ENCODE assay signal across 9 cellular contexts in the genomic region with DNA sequence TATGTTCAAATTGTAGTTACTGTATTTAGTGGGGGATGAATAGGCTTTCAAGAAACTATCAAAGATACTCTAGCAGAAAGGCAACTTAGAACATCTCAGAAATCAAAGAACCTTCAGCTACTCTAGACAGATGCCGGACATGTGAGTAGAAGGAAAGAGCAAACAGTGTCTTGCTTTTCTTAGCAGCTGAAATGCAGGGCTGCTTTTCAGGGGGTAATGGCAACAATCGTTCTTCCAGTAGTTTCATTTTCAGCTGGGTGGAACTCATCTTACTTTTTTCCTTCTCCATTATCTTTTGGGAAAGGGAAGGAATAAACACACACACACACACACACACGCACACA.
A peak's percentile ranks its signal among the peaks of the same experiment; 100 is the strongest.
DNase-seq lines count a peak whose midpoint lies in the region; ATAC-seq and TF ChIP-seq lines count a peak whose summit lies in the region.
"Had no signal": no experiment of that assay in that cellular context is flagged by ENCODE, and none has a peak within 500 bp of the region (broad histone marks: within the 10 kb centered on the region; RNA-seq: fewer than 3 reads in every experiment).

No MANE protein-coding gene starts in this region.

- CTCF ChIA-PET in activated B cell treated with CpG ODN at 0.5 μM for 24 hours (lab: Charles Lee) = no interaction called here

- H3K4me1 Mint-ChIP-seq in activated T-cell treated with anti-CD3 and anti-CD28 coated beads, Interleukin-2, amount 50 U/mL, for 72 hours (ENCODE audit: low read depth) = peaks cover 45% of the 10 kb centered on the region
- H3K4me1 Mint-ChIP-seq in activated B cell treated with CpG ODN at 0.5 μM for 24 hours = peaks cover 17% of the 10 kb centered on the region

- intact Hi-C loops in activated B cell treated with CpG ODN at 0.5 μM for 24 hours (cut with micrococcal nuclease) (no loop called here), testis (cut with DNase I; ENCODE audit: low total_unique reads) (no loop called here)

- 0 to 16% methylated on average over 3 of the region's 3 CpGs for WGBS in gastroesophageal sphincter (ENCODE audit: low coverage in 1 of 2), 2 donors
- WGBS in testis, 2 donors = 19 to 32% methylated on average over 3 of the region's 3 CpGs

- POLR2A ChIA-PET in activated B cell treated with CpG ODN at 0.5 μM for 24 hours (lab: Charles Lee) = interaction anchor here (0.6 to 1.5 kb wide), 5 partner anchors 15 to 1049 kb away, joined by 3 to 4 read pairs (median 3); no protein-coding TSS in a partner anchor

- H3K36me3 Mint-ChIP-seq in activated T-cell treated with anti-CD3 and anti-CD28 coated beads, Interleukin-2, amount 50 U/mL, for 72 hours (ENCODE audit: insufficient read depth in 2 of 2) = no peaks in the 10 kb centered on the region
- no peaks in the 10 kb centered on the region for H3K36me3 Mint-ChIP-seq in activated B cell treated with CpG ODN at 0.5 μM for 24 hours (ENCODE audit: low read depth)

- no peak for DNase-seq in activated T-cell treated with anti-CD3 and anti-CD28 coated beads, Interleukin-2, amount 50 U/mL, for 72 hours
- DNase-seq in activated T-cell treated with anti-CD3 and anti-CD28 coated beads, Interleukin-2, amount 50 U/mL, for 48 hours = no peak
- DNase-seq in activated B cell treated with CpG ODN at 0.5 μM for 24 hours (no peak), testis (no peak), HPDE6-E6E7 (ENCODE audit: extremely low spot score) (no peak), GM13976 (ENCODE audit: low spot score) (no peak), iPS-NIHi11 (ENCODE audit: low spot score) (no peak)

- H3K27me3 Mint-ChIP-seq in activated T-cell treated with anti-CD3 and anti-CD28 coated beads, Interleukin-2, amount 50 U/mL, for 72 hours (ENCODE audit: low read depth) = no peaks in the 10 kb centered on the region
- no peaks in the 10 kb centered on the region for H3K27me3 Mint-ChIP-seq in activated B cell treated with CpG ODN at 0.5 μM for 24 hours

- H3K27ac ChIP-seq in gastroesophageal sphincter (peak overlapping the region; percentile 15 to 60 (median 40)), testis (peak overlapping the region; percentile 22 to 27)
- H3K27ac ChIP-seq: C4-2B had no signal

- TF ChIP-seq CTCF in activated B cell treated with CpG ODN at 0.5 μM for 24 hours (IDR thresholded peaks at IDR 0.05) (no peak), gastroesophageal sphincter (IDR thresholded peaks at IDR 0.05) (no peak), testis (IDR thresholded peaks at IDR 0.05) (no peak), GM13976 (IDR thresholded peaks at IDR 0.05; ENCODE audit: borderline replicate concordance, control extremely low read depth, extremely low read depth, insufficient read depth, missing control alignments) (no peak)

- H3K4me3 Mint-ChIP-seq in activated T-cell treated with anti-CD3 and anti-CD28 coated beads, Interleukin-2, amount 50 U/mL, for 72 hours = peak overlapping the region; percentile 73 to 77
- peak overlapping the region; percentile 82 for H3K4me3 Mint-ChIP-seq in activated B cell treated with CpG ODN at 0.5 μM for 24 hours

- H3K36me3 ChIP-seq in gastroesophageal sphincter (no peaks in the 10 kb centered on the region), testis (ENCODE audit: low read depth, missing control alignments) (no peaks in the 10 kb centered on the region)

- H3K9me3 ChIP-seq in gastroesophageal sphincter = no peaks in the 10 kb centered on the region
- no peaks in the 10 kb centered on the region for H3K9me3 ChIP-seq in testis

- ATAC-seq in activated T-cell treated with anti-CD3 and anti-CD28 coated beads, Interleukin-2, amount 50 U/mL, for 72 hours (replicated peaks in 1 of 2) = no peak
- no peak for ATAC-seq in activated B cell treated with CpG ODN at 0.5 μM for 24 hours (ENCODE audit: low read depth)
- ATAC-seq in gastroesophageal sphincter = no peak

- no peak overlapping the region for H3K27ac Mint-ChIP-seq in activated T-cell treated with anti-CD3 and anti-CD28 coated beads, Interleukin-2, amount 50 U/mL, for 72 hours
- H3K27ac Mint-ChIP-seq in activated B cell treated with CpG ODN at 0.5 μM for 24 hours = peak overlapping the region; percentile 57

- no peak for TF ChIP-seq EP300 in gastroesophageal sphincter (IDR thresholded peaks at IDR 0.05)

- in situ Hi-C loops in GM13976 (cut with MboI; ENCODE audit: low sequenced_read_pairs, unreplicated experiment) = no loop called here

- TF ChIP-seq POLR2A in gastroesophageal sphincter (IDR thresholded peaks at IDR 0.05) = no peak
- TF ChIP-seq POLR2A in testis (IDR thresholded peaks at IDR 0.05) = no peak

- H3K4me3 ChIP-seq in gastroesophageal sphincter = peak overlapping the region; percentile 11 to 34
- no peak overlapping the region for H3K4me3 ChIP-seq in testis

- H3K4me1 ChIP-seq in gastroesophageal sphincter (peaks cover 3 to 61% (median 9%) of the 10 kb centered on the region in 3 donors), testis (peaks cover 33% of the 10 kb centered on the region)

- H3K9me3 Mint-ChIP-seq in activated T-cell treated with anti-CD3 and anti-CD28 coated beads, Interleukin-2, amount 50 U/mL, for 72 hours = no peaks in the 10 kb centered on the region
- H3K9me3 Mint-ChIP-seq in activated B cell treated with CpG ODN at 0.5 μM for 24 hours = no peaks in the 10 kb centered on the region

- no peaks in the 10 kb centered on the region for H3K27me3 ChIP-seq in gastroesophageal sphincter
- no peaks in the 10 kb centered on the region for H3K27me3 ChIP-seq in testis

Comparison
In these comparisons a context has a peak if more than half of its experiments do, and no peak if none do; other contexts are left out.
1. H3K4me3 ChIP-seq: peak in gastroesophageal sphincter (2 of 2); none in testis (0 of 2).